8 cellular contexts compared by ENCODE assay signal in the genomic region with DNA sequence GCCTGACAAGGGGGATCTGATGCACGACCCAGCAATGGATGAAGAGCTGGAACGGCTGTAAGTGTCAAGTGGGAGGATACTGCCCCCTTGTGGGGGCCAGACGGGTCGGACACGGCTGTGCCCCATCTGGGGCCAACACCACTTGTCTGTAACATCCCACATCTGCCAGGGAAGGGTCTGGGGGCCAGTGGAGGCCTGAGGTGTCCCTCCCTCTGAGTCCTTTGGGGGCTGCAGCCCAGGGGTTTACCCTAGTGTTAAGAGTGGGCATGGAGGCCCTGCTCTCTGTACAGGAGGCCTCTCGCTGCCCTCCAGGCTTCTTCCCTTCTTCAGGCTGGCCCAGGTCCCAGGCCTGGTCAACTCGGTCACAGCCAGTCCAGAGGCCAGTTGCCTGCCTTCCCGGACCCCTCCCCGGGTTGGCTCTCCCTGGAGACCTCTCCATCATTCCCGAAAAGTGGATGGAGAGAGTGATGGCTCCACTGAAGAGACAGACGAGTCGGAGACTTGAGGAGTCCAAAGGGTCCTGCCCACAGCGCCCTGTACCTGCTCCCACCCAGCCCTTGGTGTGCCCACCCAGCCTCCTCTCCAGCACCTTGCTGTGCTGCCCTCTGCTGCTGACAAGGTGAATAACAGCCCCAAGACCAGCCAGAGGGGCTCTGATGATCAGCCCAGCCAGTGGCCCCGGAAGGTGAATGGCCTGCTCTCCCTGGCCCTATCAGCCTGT. TPM values are rescaled to one million over a fixed set of nuclear protein-coding genes. Genes with fewer than 3 reads are reported as not detected.
DNase-seq lines count a peak whose midpoint lies in the region; ATAC-seq, FAIRE-seq and TF ChIP-seq lines count a peak whose summit lies in the region.

No MANE protein-coding gene starts in this region.

- H4K12ac ChIP-seq in trophoblast cell (ENCODE audit: low read depth, low read length): peak overlapping the region; percentile 24

- H2BK120ac ChIP-seq in trophoblast cell (ENCODE audit: insufficient read depth, low read length, poor library complexity): no peak overlapping the region

- no peaks in the 10 kb centered on the region for H3K9me3 Mint-ChIP-seq in IgD-negative memory B cell
- no peaks in the 10 kb centered on the region for H3K9me3 Mint-ChIP-seq in activated naive CD4-positive, alpha-beta T cell treated with anti-CD3 and anti-CD28 coated beads for 36 hours

- no peaks in the 10 kb centered on the region for H3K79me2 ChIP-seq in trophoblast cell (ENCODE audit: control insufficient read depth, insufficient read depth, low read length, poor library complexity)

- no peak overlapping the region for H2BK5ac ChIP-seq in trophoblast cell (ENCODE audit: low read depth, low read length, poor library complexity)

- H3K4me1 ChIP-seq in A673 (ENCODE audit: insufficient read depth, low read length, poor library complexity, severe bottlenecking): no peaks in the 10 kb centered on the region
- no peaks in the 10 kb centered on the region for H3K4me1 ChIP-seq in trophoblast cell (ENCODE audit: control insufficient read depth in 1 of 2, insufficient read depth in 2 of 2, low read length in 2 of 2)

- WGBS in trophoblast cell (ENCODE audit: extremely low coverage, insufficient coverage, insufficient read length): no CpG with 5 or more reads among the region's 14 CpGs

- peak; percentile 47 for FAIRE-seq in GM18507 (lab: Jason Lieb, UNC)

- intact Hi-C loops in A673 (cut with micrococcal nuclease; ENCODE audit: unreplicated experiment): loop anchor here (1.0 kb wide), 2 partner anchors 194 to 272 kb away; no protein-coding TSS in a partner anchor
- intact Hi-C loops in activated naive CD4-positive, alpha-beta T cell treated with anti-CD3 and anti-CD28 coated beads for 36 hours (cut with micrococcal nuclease): loop anchor here (1.0 to 5.0 kb wide), 2 partner anchors 272 to 291 kb away; no protein-coding TSS in a partner anchor

- H4K8ac ChIP-seq in trophoblast cell (ENCODE audit: low read depth, low read length): no peak overlapping the region

- CTCF ChIA-PET in A673 (lab: Charles Lee): interaction anchor here (0.6 to 1.6 kb wide), 9 partner anchors 78 to 362 kb away, joined by 3 to 11 read pairs (median 4); no protein-coding TSS in a partner anchor
- CTCF ChIA-PET in RWPE1 (lab: Yijun Ruan, JAX): interaction anchor here (0.5 to 2.2 kb wide), 10 partner anchors 8 to 312 kb away, joined by 3 to 13 read pairs (median 3); no protein-coding TSS in a partner anchor
- CTCF ChIA-PET in activated naive CD4-positive, alpha-beta T cell treated with anti-CD3 and anti-CD28 coated beads for 36 hours (lab: Charles Lee): interaction anchor here (0.6 to 2.4 kb wide), 15 partner anchors 8 to 726 kb away, joined by 3 to 18 read pairs (median 3); a partner anchor contains a TSS

- no peak overlapping the region for H2AFZ ChIP-seq in trophoblast cell (ENCODE audit: insufficient read depth, low read length, poor library complexity)

- H3K27ac ChIP-seq in A673 (ENCODE audit: low read depth, low read length, poor library complexity, severe bottlenecking) (no peak overlapping the region), RWPE1 (peak overlapping the region; percentile 50), trophoblast cell (ENCODE audit: low read depth, low read length) (no peak overlapping the region)

- no peak overlapping the region for H2BK12ac ChIP-seq in trophoblast cell (ENCODE audit: low read length)

- POLR2A ChIA-PET in A673 (lab: Charles Lee; ENCODE audit: low non-redundant PET) (interaction anchor here (0.6 kb wide), 1 partner anchor 185 kb away, joined by 3 read pairs; no protein-coding TSS in a partner anchor), RWPE1 (lab: Yijun Ruan, JAX; ENCODE audit: low non-redundant PET) (no interaction called here)

- TF ChIP-seq CTCF in A673 (conservative IDR thresholded peaks at IDR 0.05; ENCODE audit: low read depth, low read length): peak; percentile 84
- peak; percentile 66 for TF ChIP-seq CTCF in RWPE1 (conservative IDR thresholded peaks at IDR 0.05; ENCODE audit: low read depth)

- DNase-seq in A673 (ENCODE audit: low spot score) (peak; percentile 89), GM18507 (ENCODE audit: extremely low spot score, insufficient read length, low read depth) (peak; percentile 58), RWPE1 (ENCODE audit: low spot score) (peak; percentile 78), globus pallidus (ENCODE audit: low spot score) (peak; percentile 74), trophoblast cell (peak; percentile 40 to 78)
- peak; percentile 67 for DNase-seq in activated naive CD4-positive, alpha-beta T cell treated with anti-CD3 and anti-CD28 coated beads for 36 hours

- H3K4me3 Mint-ChIP-seq in IgD-negative memory B cell: peak overlapping the region in 1 of 4 donors; percentile 9
- no peak overlapping the region for H3K4me3 Mint-ChIP-seq in activated naive CD4-positive, alpha-beta T cell treated with anti-CD3 and anti-CD28 coated beads for 36 hours

- H4K91ac ChIP-seq in trophoblast cell (ENCODE audit: low read depth, low read length): no peak overlapping the region

- H3K36me3 ChIP-seq in A673 (ENCODE audit: insufficient read depth, low read length, poor library complexity, severe bottlenecking) (peaks cover 28% of the 10 kb centered on the region), trophoblast cell (ENCODE audit: control insufficient read depth in 1 of 2, insufficient read depth in 2 of 2, low read length in 2 of 2) (peaks cover 34 to 49% of the 10 kb centered on the region in 2 experiments)

- H3K9me3 ChIP-seq in A673 (ENCODE audit: low read depth, low read length, poor library complexity, severe bottlenecking) (no peaks in the 10 kb centered on the region), trophoblast cell (ENCODE audit: insufficient read depth, low read depth, low read length) (no peaks in the 10 kb centered on the region)

- H3K9ac ChIP-seq in trophoblast cell (ENCODE audit: low read length): no peak overlapping the region

- peak overlapping the region; percentile 39 to 57 (median 51) for H3K27ac Mint-ChIP-seq in IgD-negative memory B cell
- H3K27ac Mint-ChIP-seq in activated naive CD4-positive, alpha-beta T cell treated with anti-CD3 and anti-CD28 coated beads for 36 hours: no peak overlapping the region

- no peak for ATAC-seq in HG03025 (IDR thresholded peaks at IDR 0.05; ENCODE audit: low FRiP score, unreplicated experiment)

- no peak overlapping the region for H3K4me3 ChIP-seq in A673 (ENCODE audit: low read depth, low read length, poor library complexity, severe bottlenecking)
- H3K4me3 ChIP-seq in trophoblast cell (ENCODE audit: low read depth, low read length): no peak overlapping the region

- no peak overlapping the region for H3K18ac ChIP-seq in trophoblast cell (ENCODE audit: low read length)

- H3K36me3 Mint-ChIP-seq in IgD-negative memory B cell: no peaks in the 10 kb centered on the region
- H3K36me3 Mint-ChIP-seq in activated naive CD4-positive, alpha-beta T cell treated with anti-CD3 and anti-CD28 coated beads for 36 hours (ENCODE audit: low read depth): peaks cover 6% of the 10 kb centered on the region

- BruUV-seq in A673 (replicated peaks; lab: Mats Ljungman, UMichigan): no TSS peak

- H3K27me3 Mint-ChIP-seq in IgD-negative memory B cell: no peaks in the 10 kb centered on the region
- no peaks in the 10 kb centered on the region for H3K27me3 Mint-ChIP-seq in activated naive CD4-positive, alpha-beta T cell treated with anti-CD3 and anti-CD28 coated beads for 36 hours (ENCODE audit: low read depth)

- H3K4me2 ChIP-seq in trophoblast cell (ENCODE audit: low read length): no peak overlapping the region

- no peak overlapping the region for H3K23ac ChIP-seq in trophoblast cell (ENCODE audit: low read length)

- H3K4me1 Mint-ChIP-seq in IgD-negative memory B cell: no peaks in the 10 kb centered on the region
- no peaks in the 10 kb centered on the region for H3K4me1 Mint-ChIP-seq in activated naive CD4-positive, alpha-beta T cell treated with anti-CD3 and anti-CD28 coated beads for 36 hours (ENCODE audit: low read depth)

- no peak overlapping the region for H2AK5ac ChIP-seq in trophoblast cell (ENCODE audit: low read length)

- no peak overlapping the region for H3K4ac ChIP-seq in trophoblast cell (ENCODE audit: low read depth, low read length)

- no peaks in the 10 kb centered on the region for H3K27me3 ChIP-seq in A673 (replicated peaks; ENCODE audit: insufficient read depth, low read depth, low read length, poor library complexity)
- H3K27me3 ChIP-seq in trophoblast cell (ENCODE audit: insufficient read depth, low read length): no peaks in the 10 kb centered on the region

- no peak overlapping the region for H3K14ac ChIP-seq in trophoblast cell (ENCODE audit: low read length)

- no peaks in the 10 kb centered on the region for H3K79me1 ChIP-seq in trophoblast cell (ENCODE audit: low read length)

RNA-seq across cellular contexts. Expression of a gene that starts 15.4 kb away (rescaled TPM):
- total RNA-seq in A673 (2021): 179 and 206 TPM in 2 replicates
- polyA plus RNA-seq in IgD-negative memory B cell: 98.6 TPM
- total RNA-seq in activated naive CD4-positive, alpha-beta T cell treated with anti-CD3 and anti-CD28 coated beads for 36 hours: 10 to 100 TPM; 75.1 to 78.7 TPM
- 43.4 and 47.3 TPM in 2 replicates for polyA plus RNA-seq in trophoblast cell (2013)

RNA-seq across cellular contexts. Expression of a gene that starts 24.9 kb away (rescaled TPM):
- 32.0 and 50.9 TPM in 2 replicates for total RNA-seq in A673 (2021)
- polyA plus RNA-seq in IgD-negative memory B cell: not detected
- total RNA-seq in activated naive CD4-positive, alpha-beta T cell treated with anti-CD3 and anti-CD28 coated beads for 36 hours: 1 to 10 TPM; 6.5 to 7.2 TPM
- polyA plus RNA-seq in trophoblast cell (2013): 22.2 and 23.3 TPM in 2 replicates

RNA-seq across cellular contexts. Expression of a gene that starts 53.5 kb away (rescaled TPM):
- 71.4 and 96.9 TPM in 2 replicates for total RNA-seq in A673 (2021)
- 30.6 TPM for polyA plus RNA-seq in IgD-negative memory B cell
- total RNA-seq in activated naive CD4-positive, alpha-beta T cell treated with anti-CD3 and anti-CD28 coated beads for 36 hours: 100 to 1,000 TPM; 273 to 282 TPM
- 32.8 and 33.7 TPM in 2 replicates for polyA plus RNA-seq in trophoblast cell (2013)
